Comparison of ENCODE assay signal across 1 cellular context in the genomic region with DNA sequence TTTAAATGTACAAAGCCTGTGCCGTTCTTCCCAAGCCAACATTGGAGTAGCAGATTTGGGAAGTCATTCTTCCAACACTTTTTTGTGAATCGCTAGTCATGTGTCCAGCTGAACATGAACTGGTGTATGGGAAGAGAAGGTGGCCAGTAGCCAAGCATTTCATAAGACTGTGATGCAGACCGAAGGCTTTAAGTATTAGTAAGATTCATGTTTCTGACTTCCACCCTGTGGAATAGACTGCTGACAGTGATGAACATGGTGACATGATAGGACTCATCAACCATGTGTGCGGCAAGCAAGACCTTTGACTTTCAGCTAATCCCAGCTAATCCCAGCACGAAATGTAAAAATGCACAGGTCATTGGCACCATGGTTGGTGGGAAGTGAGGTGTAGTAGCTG.
TF ChIP-seq lines count a peak whose summit lies in the region.

No MANE protein-coding gene starts in this region.

TF ChIP-seq in IMR-90, 13 proteins besides CTCF, POLR2A, EP300 and RAD21 (continued from another document):
- no peak for TF ChIP-seq MAZ (IDR thresholded peaks at IDR 0.05; ENCODE audit: borderline replicate concordance, low read depth, low read length)
- TF ChIP-seq MAFK (IDR thresholded peaks at IDR 0.05; ENCODE audit: low read depth, low read length) = 0 out of 2 replicates have a peak, but pooled peaks have one; percentile 11
- peak; percentile 46; the same call in 1 of the 2 replicates for TF ChIP-seq NFE2L2 (IDR thresholded peaks at IDR 0.05; ENCODE audit: low read depth, low read length)
